In genomic region chr10:110918269-110918632, GRCh38 we compare ENCODE assay signal across 8 cellular contexts. TPM values are rescaled to one million over a fixed set of nuclear protein-coding genes. Genes with fewer than 3 reads are reported as not detected.
DNase-seq lines count a peak whose midpoint lies in the region; ATAC-seq, FAIRE-seq and TF ChIP-seq lines count a peak whose summit lies in the region.

No MANE protein-coding gene starts in this region.

- ATAC-seq in HG03469 (IDR thresholded peaks at IDR 0.05; ENCODE audit: unreplicated experiment): no peak

- FAIRE-seq in bronchial epithelial cell (lab: Jason Lieb, UNC): no peak
- peak; percentile 72 for FAIRE-seq in islet of Langerhans (lab: Jason Lieb, UNC)

- H3K4me3 ChIP-seq in HFF-Myc (replicated peaks; ENCODE audit: low read depth, low read length): peak overlapping the region; percentile 72
- H3K4me3 ChIP-seq in bronchial epithelial cell (ENCODE audit: low read depth, low read length): peak overlapping the region; percentile 47

- H3K27me3 ChIP-seq in bronchial epithelial cell (ENCODE audit: control insufficient read depth, insufficient read depth, low read length): no peaks in the 10 kb centered on the region

- TF ChIP-seq CTCF in HFF-Myc (IDR thresholded peaks at IDR 0.05; ENCODE audit: low read depth, low read length, missing control alignments) (no peak), bronchial epithelial cell (IDR thresholded peaks at IDR 0.05; ENCODE audit: insufficient read depth, low read length, severe bottlenecking) (no peak)

- H3K36me3 ChIP-seq in bronchial epithelial cell (ENCODE audit: control insufficient read depth, insufficient read depth, low read length): no peaks in the 10 kb centered on the region

- DNase-seq in AG08396 (ENCODE audit: low spot score) (peak; percentile 93), HFF-Myc (ENCODE audit: extremely low read depth, low read depth) (peak; percentile 78), SK-N-DZ (ENCODE audit: low spot score) (peak; percentile 93), bronchial epithelial cell (ENCODE audit: low read depth) (peak; percentile 92), NCI-H1417 (lab: John Stamatoyannopoulos, UW) (no peak)
- peak; percentile 65 to 74 for DNase-seq in stimulated activated CD4-positive, alpha-beta T cell treated with anti-CD3 and anti-CD28 coated beads, Interleukin-1b, Interleukin-23, amount 100 ng/mL, for 4 hours (ENCODE audit: low read depth in 2 of 2)

RNA-seq across cellular contexts. Expression of gene BBIP1, which starts 0.7 kb away (rescaled TPM):
- 48.6 and 48.7 TPM in 2 replicates for polyA plus RNA-seq in SK-N-DZ (2014; cell fraction: cytosol; rRNA removed)
- polyA plus RNA-seq in SK-N-DZ (2014; cell fraction: nucleus; rRNA removed): 57.3 and 69.6 TPM in 2 replicates
- total RNA-seq in bronchial epithelial cell: 11.6 and 25.0 TPM in 2 replicates

RNA-seq across cellular contexts. Expression of gene SHOC2, which starts 1.2 kb away (rescaled TPM):
- polyA plus RNA-seq in SK-N-DZ (2014; cell fraction: cytosol; rRNA removed): 13.3 and 22.3 TPM in 2 replicates
- polyA plus RNA-seq in SK-N-DZ (2014; cell fraction: nucleus; rRNA removed): 10.2 and 10.6 TPM in 2 replicates
- 30.3 and 52.9 TPM in 2 replicates for total RNA-seq in bronchial epithelial cell

RNA-seq across cellular contexts. Expression of gene PDCD4, which starts 46.5 kb away (rescaled TPM):
- polyA plus RNA-seq in SK-N-DZ (2014; cell fraction: cytosol; rRNA removed): 30.0 and 43.5 TPM in 2 replicates
- polyA plus RNA-seq in SK-N-DZ (2014; cell fraction: nucleus; rRNA removed): 42.9 and 57.8 TPM in 2 replicates
- 77.9 and 136 TPM in 2 replicates for total RNA-seq in bronchial epithelial cell

Comparison
In these comparisons a context has a peak if more than half of its experiments do, and no peak if none do; other contexts are left out.
1. DNase-seq: peak in AG08396 (single experiment), HFF-Myc (single experiment), SK-N-DZ (single experiment), bronchial epithelial cell (single experiment) and stimulated activated CD4-positive, alpha-beta T cell treated with anti-CD3 and anti-CD28 coated beads, Interleukin-1b, Interleukin-23, amount 100 ng/mL, for 4 hours (2 of 2); none in NCI-H1417 (0 of 3).